Comparison of ENCODE assay signal across 30 cellular contexts in the genomic region with DNA sequence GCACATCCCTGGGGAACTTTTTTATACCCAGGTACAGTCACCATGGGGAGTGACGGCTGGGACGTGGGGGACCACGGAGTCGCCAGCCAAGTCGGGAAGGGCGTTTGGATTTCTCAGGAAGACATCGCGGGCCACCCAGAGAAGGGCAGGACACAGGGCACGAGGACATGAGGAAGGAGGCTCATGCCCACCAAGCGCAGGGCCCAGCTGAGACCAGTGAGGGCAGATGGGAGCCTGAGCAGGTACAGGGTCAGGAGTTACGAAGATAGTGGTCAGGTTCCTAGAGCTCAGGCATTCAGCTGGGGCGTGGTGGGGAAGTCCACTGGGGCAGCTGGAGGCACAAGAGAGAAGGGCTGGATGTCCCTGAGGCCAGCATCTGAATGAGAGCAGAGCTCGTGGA.
"Had no signal": no experiment of that assay in that cellular context is flagged by ENCODE, and none has a peak within 500 bp of the region (broad histone marks: within the 10 kb centered on the region; RNA-seq: fewer than 3 reads in every experiment).

No MANE protein-coding gene starts in this region.

- DNase-seq: naive thymus-derived CD4-positive, alpha-beta T cell; natural killer cell; nucleus accumbens; pancreas; psoas muscle; right cardiac atrium; spleen; stimulated activated CD4-positive, alpha-beta T cell treated with anti-CD3 and anti-CD28 coated beads, Interleukin-12 subunit alpha, Interleukin-12 subunit beta, amount 100 ng/mL, for 4 hours; stimulated activated CD4-positive, alpha-beta T cell treated with anti-CD3 and anti-CD28 coated beads, Interleukin-1b, Interleukin-23, amount 100 ng/mL, for 48 hours; stimulated activated CD4-positive, alpha-beta T cell treated with anti-CD3 and anti-CD28 coated beads, Interleukin-4, amount 100 ng/mL, for 1 hour; stimulated activated CD4-positive, alpha-beta T cell treated with anti-CD3 and anti-CD28 coated beads, Interleukin-4, amount 100 ng/mL, for 4 hours; stimulated activated CD8-positive, alpha-beta memory T cell treated with anti-CD3 and anti-CD28 coated beads, Interleukin-4, amount 100 ng/mL, for 48 hours; stimulated activated naive CD4-positive, alpha-beta T cell; stimulated activated naive CD8-positive, alpha-beta T cell treated with anti-CD3 and anti-CD28 coated beads, Interleukin-15, amount 100 ng/mL, for 72 hours; stimulated activated naive CD8-positive, alpha-beta T cell treated with anti-CD3 and anti-CD28 coated beads, Interleukin-15, Interleukin-2, amounts not matched to agents 100 U/mL and 50 U/mL, for 24 hours; substantia nigra; testis; tibial artery; transverse colon had no signal

- H3K9ac ChIP-seq: neural progenitor cell had no signal

- H3K27me3 ChIP-seq: neural progenitor cell, neutrophil, pancreas, spleen, suprapubic skin, testis, tibial artery, transverse colon, upper lobe of left lung, vagina had no signal

- H3K9me3 ChIP-seq: neutrophil, pancreas, psoas muscle, spleen, suprapubic skin, testis, tibial artery, transverse colon, upper lobe of left lung, vagina had no signal

- H3K9me3 Mint-ChIP-seq: natural killer cell; stimulated activated memory B cell treated with anti-CD40 and anti-IgM and Interleukin-4, amounts not matched to agents 10 μg/mL and 1 μg/mL and 100 μg/mL, for 72 hours; stimulated activated naive CD8-positive, alpha-beta T cell treated with anti-CD3 and anti-CD28 coated beads, Interleukin-15, amount 100 ng/mL, for 72 hours had no signal

- H3K4me3 ChIP-seq: neural progenitor cell, pancreas, psoas muscle, skin epidermis, smooth muscle cell, spleen, suprapubic skin, testis, tibial artery, transverse colon, upper lobe of left lung, vagina had no signal

- H2AFZ ChIP-seq: neural progenitor cell had no signal

- H3K4me3 Mint-ChIP-seq: naive thymus-derived CD4-positive, alpha-beta T cell; natural killer cell; nephron; neural progenitor cell; stimulated activated memory B cell treated with anti-CD40 and anti-IgM and Interleukin-4, amounts not matched to agents 10 μg/mL and 1 μg/mL and 100 μg/mL, for 72 hours; stimulated activated naive CD8-positive, alpha-beta T cell treated with anti-CD3 and anti-CD28 coated beads, Interleukin-15, amount 100 ng/mL, for 72 hours had no signal

- H3K4me2 ChIP-seq: neural progenitor cell, smooth muscle cell had no signal

- H3K36me3 ChIP-seq: neural progenitor cell, neutrophil, pancreas, spleen, suprapubic skin, tibial artery, transverse colon, upper lobe of left lung, vagina had no signal

- ATAC-seq: naive thymus-derived CD4-positive, alpha-beta T cell; natural killer cell; pancreas; psoas muscle; right cardiac atrium; sciatic nerve; stimulated activated memory B cell treated with anti-CD40 and anti-IgM and Interleukin-4, amounts not matched to agents 10 μg/mL and 1 μg/mL and 100 μg/mL, for 72 hours; stimulated activated naive CD8-positive, alpha-beta T cell treated with anti-CD3 and anti-CD28 coated beads, Interleukin-15, amount 100 ng/mL, for 72 hours; stimulated activated naive CD8-positive, alpha-beta T cell treated with anti-CD3 and anti-CD28 coated beads, Interleukin-15, Interleukin-2, amounts not matched to agents 100 U/mL and 50 U/mL, for 24 hours had no signal

- H3K27me3 Mint-ChIP-seq: progenitor cell of endocrine pancreas; stimulated activated naive CD8-positive, alpha-beta T cell treated with anti-CD3 and anti-CD28 coated beads, Interleukin-15, amount 100 ng/mL, for 72 hours had no signal

- H3K27ac Mint-ChIP-seq: natural killer cell; nephron; neural progenitor cell; progenitor cell of endocrine pancreas; stimulated activated memory B cell treated with anti-CD40 and anti-IgM and Interleukin-4, amounts not matched to agents 10 μg/mL and 1 μg/mL and 100 μg/mL, for 72 hours; stimulated activated naive CD8-positive, alpha-beta T cell treated with anti-CD3 and anti-CD28 coated beads, Interleukin-15, amount 100 ng/mL, for 72 hours had no signal

- H3K36me3 Mint-ChIP-seq: naive thymus-derived CD4-positive, alpha-beta T cell; natural killer cell; neural progenitor cell; stimulated activated memory B cell treated with anti-CD40 and anti-IgM and Interleukin-4, amounts not matched to agents 10 μg/mL and 1 μg/mL and 100 μg/mL, for 72 hours had no signal

- H3K4me1 ChIP-seq: neural progenitor cell, pancreas, psoas muscle, spleen, suprapubic skin, testis, tibial artery, transverse colon, upper lobe of left lung, vagina had no signal

- H3K4me1 Mint-ChIP-seq: natural killer cell; nephron; neural progenitor cell; stimulated activated memory B cell treated with anti-CD40 and anti-IgM and Interleukin-4, amounts not matched to agents 10 μg/mL and 1 μg/mL and 100 μg/mL, for 72 hours; stimulated activated naive CD8-positive, alpha-beta T cell treated with anti-CD3 and anti-CD28 coated beads, Interleukin-15, amount 100 ng/mL, for 72 hours had no signal

- H3K27ac ChIP-seq: neural progenitor cell, neutrophil, pancreas, psoas muscle, skin epidermis, spleen, suprapubic skin, testis, tibial artery, transverse colon, upper lobe of left lung, vagina had no signal
